In genomic region chr3:45591547-45591912, GRCh38 we compare ENCODE assay signal across 29 cellular contexts.
"Had no signal": no experiment of that assay in that cellular context is flagged by ENCODE, and none has a peak within 500 bp of the region (broad histone marks: within the 10 kb centered on the region; RNA-seq: fewer than 3 reads in every experiment).

No MANE protein-coding gene starts in this region.

- H3K4me3 ChIP-seq: adrenal gland, body of pancreas, esophagus muscularis mucosa, gastroesophageal sphincter had no signal

- H3K36me3 ChIP-seq: adrenal gland, esophagus muscularis mucosa, gastroesophageal sphincter had no signal

- H3K27me3 Mint-ChIP-seq: activated naive CD4-positive, alpha-beta T cell treated with anti-CD3 and anti-CD28 coated beads, Interleukin-2, amount 50 U/mL, for 24 hours; activated naive CD8-positive, alpha-beta T cell treated with anti-CD3 and anti-CD28 coated beads for 36 hours; activated naive CD8-positive, alpha-beta T cell treated with anti-CD3 and anti-CD28 coated beads, Interleukin-2, amount 50 U/mL, for 24 hours had no signal

- H3K4me1 ChIP-seq: foreskin keratinocyte had no signal

- H3K4me3 Mint-ChIP-seq: activated CD4-positive, alpha-beta T cell treated with anti-CD3 and anti-CD28 coated beads, Interleukin-2, amount 10 ng/mL, durations not matched to agents 7 days and 5 days; activated CD8-positive, alpha-beta T cell treated with anti-CD3 and anti-CD28 coated beads for 36 hours; activated naive CD4-positive, alpha-beta T cell treated with anti-CD3 and anti-CD28 coated beads for 36 hours; activated naive CD4-positive, alpha-beta T cell treated with anti-CD3 and anti-CD28 coated beads, Interleukin-2, amount 50 U/mL, for 24 hours; activated naive CD8-positive, alpha-beta T cell treated with anti-CD3 and anti-CD28 coated beads for 36 hours; activated naive CD8-positive, alpha-beta T cell treated with anti-CD3 and anti-CD28 coated beads, Interleukin-2, amount 50 U/mL, for 24 hours; activated T-cell treated with anti-CD3 and anti-CD28 coated beads, Interleukin-2, amount 50 U/mL, for 4 hours; activated T-helper 1 cell treated with anti-CD3 and anti-CD28 coated beads, Interleukin-12 subunit alpha, Interleukin-12 subunit beta, Interleukin-2, Interleukin-4 antibody, amounts not matched to agents 30 ng/mL and 10 ng/mL and 1 ng/mL, durations not matched to agents 14 hours and 24 hours and 36 hours; WTC11 had no signal

- H3K9me3 Mint-ChIP-seq: activated CD4-positive, alpha-beta T cell treated with anti-CD3 and anti-CD28 coated beads, Interleukin-2, amount 10 ng/mL, durations not matched to agents 7 days and 5 days; activated CD8-positive, alpha-beta T cell treated with anti-CD3 and anti-CD28 coated beads for 36 hours; activated naive CD4-positive, alpha-beta T cell treated with anti-CD3 and anti-CD28 coated beads for 36 hours; activated naive CD4-positive, alpha-beta T cell treated with anti-CD3 and anti-CD28 coated beads, Interleukin-2, amount 50 U/mL, for 24 hours; activated naive CD8-positive, alpha-beta T cell treated with anti-CD3 and anti-CD28 coated beads for 36 hours; activated naive CD8-positive, alpha-beta T cell treated with anti-CD3 and anti-CD28 coated beads, Interleukin-2, amount 50 U/mL, for 24 hours; activated T-cell treated with anti-CD3 and anti-CD28 coated beads, Interleukin-2, amount 50 U/mL, for 4 hours; activated T-helper 1 cell treated with anti-CD3 and anti-CD28 coated beads, Interleukin-12 subunit alpha, Interleukin-12 subunit beta, Interleukin-2, Interleukin-4 antibody, amounts not matched to agents 30 ng/mL and 10 ng/mL and 1 ng/mL, durations not matched to agents 14 hours and 24 hours and 36 hours; activated T-helper 2 cell treated with anti-CD3 and anti-CD28 coated beads, Interferon-gamma antibody, Interleukin-2, Interleukin-4, amounts not matched to agents 10 μg/mL and 5 μg/mL and 100 μg/mL, durations not matched to agents 14 hours and 24 hours and 36 hours; effector memory CD8-positive, alpha-beta T cell had no signal

- DNase-seq: activated CD4-positive, alpha-beta T cell treated with anti-CD3 and anti-CD28 coated beads for 1 hour; activated CD4-positive, alpha-beta T cell treated with anti-CD3 and anti-CD28 coated beads for 4 hours; activated CD4-positive, alpha-beta T cell treated with anti-CD3 and anti-CD28 coated beads, Interleukin-2, amount 10 ng/mL, durations not matched to agents 7 days and 5 days; activated CD4-positive, alpha-beta T cell treated with anti-CD3 and anti-CD28 coated beads, Interleukin-2, amount 50 U/mL, for 4 hours; activated CD8-positive, alpha-beta memory T cell treated with anti-CD3 and anti-CD28 coated beads for 24 hours; activated CD8-positive, alpha-beta T cell treated with anti-CD3 and anti-CD28 coated beads for 36 hours; activated effector memory CD4-positive, alpha-beta T cell treated with anti-CD3 and anti-CD28 coated beads, Interleukin-2, amount 50 U/mL, for 16 hours; activated naive CD4-positive, alpha-beta T cell treated with anti-CD3 and anti-CD28 coated beads for 36 hours; activated naive CD8-positive, alpha-beta T cell treated with anti-CD3 and anti-CD28 coated beads for 36 hours; activated naive CD8-positive, alpha-beta T cell treated with anti-CD3 and anti-CD28 coated beads, Interleukin-2, amount 50 U/mL, for 24 hours; activated T-cell treated with anti-CD3 and anti-CD28 coated beads, Interleukin-2, amount 50 U/mL, for 4 hours; adrenal gland; amygdala; body of pancreas; caudate nucleus; cortex of kidney; dermis blood vessel endothelial cell; effector CD4-positive, alpha-beta T cell; effector memory CD8-positive, alpha-beta T cell; foreskin keratinocyte; T-helper 2 cell had no signal

- H3K27me3 ChIP-seq: adrenal gland, body of pancreas, esophagus muscularis mucosa, foreskin keratinocyte, gastroesophageal sphincter had no signal

- FAIRE-seq: colon had no signal

- H3K9me3 ChIP-seq: adrenal gland, body of pancreas, esophagus muscularis mucosa, gastroesophageal sphincter had no signal

- H3K36me3 Mint-ChIP-seq: activated naive CD4-positive, alpha-beta T cell treated with anti-CD3 and anti-CD28 coated beads, Interleukin-2, amount 50 U/mL, for 24 hours had no signal

- ATAC-seq: activated CD8-positive, alpha-beta T cell treated with anti-CD3 and anti-CD28 coated beads for 36 hours; activated naive CD8-positive, alpha-beta T cell treated with anti-CD3 and anti-CD28 coated beads, Interleukin-2, amount 50 U/mL, for 24 hours; activated T-cell treated with anti-CD3 and anti-CD28 coated beads, Interleukin-2, amount 50 U/mL, for 4 hours; body of pancreas; effector memory CD8-positive, alpha-beta T cell; foreskin keratinocyte; gastroesophageal sphincter; WTC11 had no signal

- H3K27ac ChIP-seq: adrenal gland, body of pancreas, esophagus muscularis mucosa, foreskin keratinocyte, gastroesophageal sphincter, VCaP had no signal

- H3K27ac Mint-ChIP-seq: activated CD4-positive, alpha-beta T cell treated with anti-CD3 and anti-CD28 coated beads, Interleukin-2, amount 10 ng/mL, durations not matched to agents 7 days and 5 days; activated CD8-positive, alpha-beta T cell treated with anti-CD3 and anti-CD28 coated beads for 36 hours; activated naive CD4-positive, alpha-beta T cell treated with anti-CD3 and anti-CD28 coated beads for 36 hours; activated naive CD4-positive, alpha-beta T cell treated with anti-CD3 and anti-CD28 coated beads, Interleukin-2, amount 50 U/mL, for 24 hours; activated naive CD8-positive, alpha-beta T cell treated with anti-CD3 and anti-CD28 coated beads for 36 hours; activated naive CD8-positive, alpha-beta T cell treated with anti-CD3 and anti-CD28 coated beads, Interleukin-2, amount 50 U/mL, for 24 hours; activated T-helper 1 cell treated with anti-CD3 and anti-CD28 coated beads, Interleukin-12 subunit alpha, Interleukin-12 subunit beta, Interleukin-2, Interleukin-4 antibody, amounts not matched to agents 30 ng/mL and 10 ng/mL and 1 ng/mL, durations not matched to agents 14 hours and 24 hours and 36 hours; WTC11 had no signal
